In genomic region chr12:52372216-52373154, GRCh38 we compare ENCODE assay signal across 8 cellular contexts. TPM values are rescaled to one million over a fixed set of nuclear protein-coding genes. Genes with fewer than 3 reads are reported as not detected.
DNase-seq lines count a peak whose midpoint lies in the region; ATAC-seq and TF ChIP-seq lines count a peak whose summit lies in the region.

No MANE protein-coding gene starts in this region.

- POLR2A ChIA-PET in HCT116 (lab: Charles Lee) = interaction anchor here (0.8 to 1.2 kb wide), 3 partner anchors 225 to 502 kb away, joined by 3 to 5 read pairs (median 3); no protein-coding TSS in a partner anchor

- TF ChIP-seq POLR2A in HCT116 (IDR thresholded peaks at IDR 0.05; ENCODE audit: borderline replicate concordance, extremely low read depth, insufficient read depth, insufficient read length) = no peak

- TF ChIP-seq CTCF in BE2C (IDR thresholded peaks at IDR 0.05; ENCODE audit: low read depth, low read length) (peak; percentile 85), HCT116 (IDR thresholded peaks at IDR 0.05 in 2 of 3, conservative IDR thresholded peaks at IDR 0.05 in 1 of 3; ENCODE audit: borderline replicate concordance in 1 of 3, insufficient read depth in 1 of 3, low read depth in 2 of 3, low read length in 2 of 3) (peak; percentile 82 to 97 (median 84))

- H2BK12ac ChIP-seq in mesenchymal stem cell (ENCODE audit: low read length in 2 of 2) = no peak overlapping the region

- BruUV-seq in HCT116 (replicated peaks; lab: Mats Ljungman, UMichigan) = no TSS peak

- H3K9me3 ChIP-seq in BE2C (no peaks in the 10 kb centered on the region), HCT116 (ENCODE audit: control insufficient read depth in 1 of 2, insufficient read depth in 1 of 2, low read depth in 1 of 2, low read length in 2 of 2) (peaks cover 0 to 10% of the 10 kb centered on the region in 2 experiments; a peak in 1 of 4 replicates), mesenchymal stem cell (ENCODE audit: control insufficient read depth, low read length) (peaks cover 6% of the 10 kb centered on the region)

- H3K9ac ChIP-seq in HCT116 (ENCODE audit: low read length) = no peak overlapping the region
- peak overlapping the region; percentile 71 for H3K9ac ChIP-seq in mesenchymal stem cell (ENCODE audit: low read length)

- 37% methylated on average over 10 of the region's 10 CpGs for WGBS in mesenchymal stem cell

- H4K91ac ChIP-seq in mesenchymal stem cell (ENCODE audit: low read length) = no peak overlapping the region

- DNase-seq in BE2C (peak; percentile 83), HCT116 (ENCODE audit: low read depth, low spot score) (peak; percentile 79), NCI-H524 (lab: John Stamatoyannopoulos, UW) (peak; percentile 20 to 76), epidermal melanocyte (ENCODE audit: insufficient read length, low spot score) (peak; percentile 96), mesenchymal stem cell (peak; percentile 78)
- DNase-seq in activated CD4-positive, alpha-beta T cell treated with anti-CD3 and anti-CD28 coated beads, Interleukin-2, amount 50 U/mL, for 48 hours = peak; percentile 61 to 71
- peak; percentile 16 for DNase-seq in stimulated activated CD8-positive, alpha-beta memory T cell treated with anti-CD3 and anti-CD28 coated beads, Interleukin-7, amount 100 ng/mL, for 24 hours (ENCODE audit: low read depth)

- RAD21 ChIA-PET in HCT116 (lab: Charles Lee; ENCODE audit: low non-redundant PET in 1 of 2, low total read pairs in 2 of 2, uncharacterized antibody in 2 of 2, unreplicated experiment in 2 of 2) = interaction anchor here (0.8 to 2.0 kb wide), 9 partner anchors 216 to 508 kb away, joined by 3 to 14 read pairs (median 5); no protein-coding TSS in a partner anchor

- H3K27me3 ChIP-seq in BE2C = peaks cover 20% of the 10 kb centered on the region
- H3K27me3 ChIP-seq in HCT116 (ENCODE audit: insufficient read depth, low read length) = no peaks in the 10 kb centered on the region
- peaks cover 32 to 45% of the 10 kb centered on the region in 2 experiments for H3K27me3 ChIP-seq in mesenchymal stem cell (ENCODE audit: control insufficient read depth in 1 of 2, insufficient read depth in 1 of 2, low read length in 2 of 2)

- no peak overlapping the region for H2BK5ac ChIP-seq in mesenchymal stem cell (ENCODE audit: low read depth, low read length, poor library complexity, severe bottlenecking)

- H3K4me3 ChIP-seq in BE2C (ENCODE audit: low read depth, low read length) = no peak overlapping the region
- H3K4me3 ChIP-seq in HCT116 (replicated peaks in 1 of 2; ENCODE audit: low read depth in 1 of 2, low read length in 2 of 2) = no peak overlapping the region
- no peak overlapping the region for H3K4me3 ChIP-seq in mesenchymal stem cell (ENCODE audit: insufficient read depth in 1 of 2, low read depth in 1 of 2, low read length in 2 of 2)

- ATAC-seq in HCT116 = peak; percentile 96
- no peak for ATAC-seq in GM21367 (IDR thresholded peaks at IDR 0.05; ENCODE audit: unreplicated experiment)

- CTCF ChIA-PET in HCT116 (lab: Charles Lee) = interaction anchor here (0.6 to 4.0 kb wide), 35 partner anchors 8 to 614 kb away, joined by 3 to 57 read pairs (median 5); partner anchors contain the start of gene KRT84

- no peak overlapping the region for H3K18ac ChIP-seq in mesenchymal stem cell (ENCODE audit: low read depth in 1 of 2, low read length in 2 of 2)

- intact Hi-C loops in HCT116 (cut with micrococcal nuclease) = loop anchor here (1.0 to 5.0 kb wide), 4 partner anchors 216 to 608 kb away; no protein-coding TSS in a partner anchor

- H3K4me2 ChIP-seq in HCT116 (ENCODE audit: low read length) (no peak overlapping the region), mesenchymal stem cell (ENCODE audit: low read length, poor library complexity, severe bottlenecking) (no peak overlapping the region)

- H3K36me3 ChIP-seq in BE2C = no peaks in the 10 kb centered on the region
- no peaks in the 10 kb centered on the region for H3K36me3 ChIP-seq in HCT116 (ENCODE audit: control insufficient read depth in 1 of 2, insufficient read depth in 2 of 2, low read length in 2 of 2)
- H3K36me3 ChIP-seq in mesenchymal stem cell (ENCODE audit: control insufficient read depth in 1 of 2, insufficient read depth in 2 of 2, low read depth in 1 of 2, low read length in 2 of 2) = no peaks in the 10 kb centered on the region

- no peaks in the 10 kb centered on the region for H3K79me1 ChIP-seq in mesenchymal stem cell (replicated peaks; ENCODE audit: low read length, poor library complexity, severe bottlenecking)

- H3K4ac ChIP-seq in mesenchymal stem cell (ENCODE audit: low read depth in 1 of 2, low read length in 2 of 2) = no peak overlapping the region

- no peak overlapping the region for H2AK5ac ChIP-seq in mesenchymal stem cell (ENCODE audit: low read length, severe bottlenecking)

- H2BK15ac ChIP-seq in mesenchymal stem cell (ENCODE audit: low read depth, poor library complexity, severe bottlenecking) = no peak overlapping the region

- H3K79me2 ChIP-seq in HCT116 (ENCODE audit: insufficient read depth, low read length) = no peaks in the 10 kb centered on the region

- no peak overlapping the region for H2BK120ac ChIP-seq in mesenchymal stem cell (ENCODE audit: low read depth, low read length)

- peak; percentile 96 for TF ChIP-seq RAD21 in HCT116 (IDR thresholded peaks at IDR 0.05; ENCODE audit: low read depth)

- no peak overlapping the region for H3K14ac ChIP-seq in mesenchymal stem cell (ENCODE audit: low read length in 2 of 2)

- H4K20me1 ChIP-seq in HCT116 (ENCODE audit: insufficient read depth) = no peaks in the 10 kb centered on the region

- H3K23ac ChIP-seq in mesenchymal stem cell (ENCODE audit: low read length in 2 of 2) = no peak overlapping the region

- H3K27ac ChIP-seq in HCT116 (ENCODE audit: low read depth, low read length) (no peak overlapping the region), mesenchymal stem cell (ENCODE audit: low read length, poor library complexity, severe bottlenecking) (no peak overlapping the region)

- H2AFZ ChIP-seq in HCT116 (ENCODE audit: low read depth, low read length, poor library complexity, severe bottlenecking) (no peak overlapping the region), mesenchymal stem cell (ENCODE audit: low read depth, low read length) (no peak overlapping the region)

- H3K9me2 ChIP-seq in HCT116 (ENCODE audit: insufficient read depth) = no peaks in the 10 kb centered on the region

- no peak overlapping the region for H4K8ac ChIP-seq in mesenchymal stem cell (ENCODE audit: low read length)

- H3K4me1 ChIP-seq in BE2C (no peaks in the 10 kb centered on the region), HCT116 (ENCODE audit: control insufficient read depth in 1 of 2, insufficient read depth in 2 of 2, low read length in 2 of 2) (peaks cover 0 to 2% of the 10 kb centered on the region in 2 experiments; a peak in 1 of 4 replicates), mesenchymal stem cell (ENCODE audit: control insufficient read depth, insufficient read depth, low read depth, low read length) (peaks cover 10% of the 10 kb centered on the region)

TF ChIP-seq in HCT116, 20 proteins besides CTCF, POLR2A, EP300 and RAD21 (continues in another document):
- no peak for TF ChIP-seq JUND (IDR thresholded peaks at IDR 0.05)
- TF ChIP-seq ELF1 (IDR thresholded peaks at IDR 0.05; ENCODE audit: borderline replicate concordance, low read depth) = no peak
- TF ChIP-seq TCF7L2 (IDR thresholded peaks at IDR 0.05; ENCODE audit: borderline replicate concordance, extremely low read depth, insufficient read depth, insufficient read length) = no peak
- peak; percentile 40; the same call in 1 of the 2 replicates for TF ChIP-seq CBX3 (IDR thresholded peaks at IDR 0.05; ENCODE audit: low read depth)
- TF ChIP-seq SP1 (IDR thresholded peaks at IDR 0.05; ENCODE audit: low read depth) = no peak
- TF ChIP-seq CEBPB (IDR thresholded peaks at IDR 0.05; ENCODE audit: low read depth) = peak; percentile 72
- no peak for TF ChIP-seq POLR2AphosphoS5 (IDR thresholded peaks at IDR 0.05; ENCODE audit: low read depth, low read length)
- peak; percentile 69 for TF ChIP-seq YY1 (IDR thresholded peaks at IDR 0.05; ENCODE audit: extremely low read depth, insufficient replicate concordance, low read depth, low read length)
- no peak for TF ChIP-seq EZH2 (IDR thresholded peaks at IDR 0.05)
- no peak for TF ChIP-seq FOSL1 (IDR thresholded peaks at IDR 0.05; ENCODE audit: low read depth)
- TF ChIP-seq, protein P1, sequence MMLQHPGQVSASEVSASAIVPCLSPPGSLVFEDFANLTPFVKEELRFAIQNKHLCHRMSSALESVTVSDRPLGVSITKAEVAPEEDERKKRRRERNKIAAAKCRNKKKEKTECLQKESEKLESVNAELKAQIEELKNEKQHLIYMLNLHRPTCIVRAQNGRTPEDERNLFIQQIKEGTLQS (IDR thresholded peaks at IDR 0.05) = no peak

RNA-seq across cellular contexts. Expression of gene KRT85, which starts 5.2 kb away (rescaled TPM):
- polyA plus RNA-seq in BE2C (2012; ENCODE audit: insufficient read depth, insufficient read length, low read depth) = not detected
- total RNA-seq in HCT116 (2021; ENCODE audit: unreplicated experiment) = not detected
- polyA plus RNA-seq in HCT116 (2012) = not detected in 2 replicates
- not detected for polyA plus RNA-seq in mesenchymal stem cell (2013, experiment 1 of 2)
- not detected for polyA plus RNA-seq in mesenchymal stem cell (2013, experiment 2 of 2)

RNA-seq across cellular contexts. Expression of gene KRT84, which starts 13.0 kb away (rescaled TPM):
- not detected for polyA plus RNA-seq in BE2C (2012; ENCODE audit: insufficient read depth, insufficient read length, low read depth)
- not detected for total RNA-seq in HCT116 (2021; ENCODE audit: unreplicated experiment)
- not detected in 2 replicates for polyA plus RNA-seq in HCT116 (2012)
- polyA plus RNA-seq in mesenchymal stem cell (2013, experiment 1 of 2) = not detected
- not detected for polyA plus RNA-seq in mesenchymal stem cell (2013, experiment 2 of 2)

RNA-seq across cellular contexts. Expression of gene KRT82, which starts 33.6 kb away (rescaled TPM):
- polyA plus RNA-seq in BE2C (2012; ENCODE audit: insufficient read depth, insufficient read length, low read depth) = not detected
- total RNA-seq in HCT116 (2021; ENCODE audit: unreplicated experiment) = not detected
- polyA plus RNA-seq in HCT116 (2012) = not detected in 2 replicates
- not detected for polyA plus RNA-seq in mesenchymal stem cell (2013, experiment 1 of 2)
- not detected for polyA plus RNA-seq in mesenchymal stem cell (2013, experiment 2 of 2)

RNA-seq across cellular contexts. Expression of gene KRT83, which starts 51.3 kb away (rescaled TPM):
- not detected for polyA plus RNA-seq in BE2C (2012; ENCODE audit: insufficient read depth, insufficient read length, low read depth)
- not detected for total RNA-seq in HCT116 (2021; ENCODE audit: unreplicated experiment)
- 0.29 and 0.30 TPM in 2 replicates for polyA plus RNA-seq in HCT116 (2012)
- polyA plus RNA-seq in mesenchymal stem cell (2013, experiment 1 of 2) = not detected
- polyA plus RNA-seq in mesenchymal stem cell (2013, experiment 2 of 2) = not detected

Comparison
In these comparisons a context has a peak if more than half of its experiments do, and no peak if none do; other contexts are left out.
1. DNase-seq: peak in every context shown above with its lines; median percentile 96 in epidermal melanocyte; 83 in BE2C; 79 in HCT116; 78 in mesenchymal stem cell; 66 in activated CD4-positive, alpha-beta T cell treated with anti-CD3 and anti-CD28 coated beads, Interleukin-2, amount 50 U/mL, for 48 hours; 48 in NCI-H524; 16 in stimulated activated CD8-positive, alpha-beta memory T cell treated with anti-CD3 and anti-CD28 coated beads, Interleukin-7, amount 100 ng/mL, for 24 hours.